ENCODE assay signal across 13 cellular contexts in genomic region chr19:38698225-38699026, GRCh38. TPM values are rescaled to one million over a fixed set of nuclear protein-coding genes. Genes with fewer than 3 reads are reported as not detected.
DNase-seq lines count a peak whose midpoint lies in the region; ATAC-seq and TF ChIP-seq lines count a peak whose summit lies in the region.
"Had no signal": no experiment of that assay in that cellular context is flagged by ENCODE, and none has a peak within 500 bp of the region (broad histone marks: within the 10 kb centered on the region; RNA-seq: fewer than 3 reads in every experiment).

No MANE protein-coding gene starts in this region.

- H3K4me3 ChIP-seq in A673 (ENCODE audit: low read depth, low read length, poor library complexity, severe bottlenecking) (no peak overlapping the region), RWPE2 (ENCODE audit: severe bottlenecking) (no peak overlapping the region), endodermal cell (ENCODE audit: low read length) (no peak overlapping the region), neuronal stem cell (ENCODE audit: low read length in 2 of 2) (no peak overlapping the region)

- no peak for ATAC-seq in RWPE2 (ENCODE audit: low read depth)
- no peak for ATAC-seq in HG02678 (IDR thresholded peaks at IDR 0.05; ENCODE audit: unreplicated experiment)

- no peak overlapping the region for H3K4me3 Mint-ChIP-seq in endodermal cell

- POLR2A ChIA-PET in A673 (lab: Charles Lee; ENCODE audit: low non-redundant PET), result no interaction called here

- peaks cover 15% of the 10 kb centered on the region for H3K4me1 Mint-ChIP-seq in endodermal cell

- H3K27ac ChIP-seq in A673 (ENCODE audit: low read depth, low read length, poor library complexity, severe bottlenecking) (peak overlapping the region; percentile 41), RWPE2 (ENCODE audit: poor library complexity, severe bottlenecking) (peak overlapping the region; percentile 99), endodermal cell (ENCODE audit: low read depth, low read length) (peak overlapping the region; percentile 87), neuronal stem cell (replicated peaks; ENCODE audit: low read length) (peak overlapping the region; percentile 76)

- H3K9me3 Mint-ChIP-seq in endodermal cell, result no peaks in the 10 kb centered on the region

- peak overlapping the region; percentile 95 for H2AK5ac ChIP-seq in neuronal stem cell (ENCODE audit: low read depth, low read length)

- H3K36me3 ChIP-seq in A673 (ENCODE audit: insufficient read depth, low read length, poor library complexity, severe bottlenecking) (peaks cover 13% of the 10 kb centered on the region), RWPE2 (ENCODE audit: low read depth) (peaks cover 84% of the 10 kb centered on the region), endodermal cell (ENCODE audit: control insufficient read depth, insufficient read depth, low read length) (peaks cover 60% of the 10 kb centered on the region), neuronal stem cell (replicated peaks in 1 of 2; ENCODE audit: control insufficient read depth in 2 of 2, insufficient read depth in 2 of 2, low read length in 2 of 2) (peaks cover 27 to 58% of the 10 kb centered on the region in 2 donors)

- peaks cover 37% of the 10 kb centered on the region for H3K36me3 Mint-ChIP-seq in endodermal cell (ENCODE audit: low read depth)

- H3K9ac ChIP-seq in endodermal cell (ENCODE audit: extremely low read depth, low read length, poor library complexity, severe bottlenecking), result no peak overlapping the region
- peak overlapping the region; percentile 85 for H3K9ac ChIP-seq in neuronal stem cell (ENCODE audit: low read depth, low read length, poor library complexity)

- H4K91ac ChIP-seq in neuronal stem cell (ENCODE audit: low read depth, low read length, poor library complexity), result no peak overlapping the region

- H3K4me1 ChIP-seq in A673 (ENCODE audit: insufficient read depth, low read length, poor library complexity, severe bottlenecking), result peaks cover 6% of the 10 kb centered on the region
- peaks cover 49% of the 10 kb centered on the region for H3K4me1 ChIP-seq in RWPE2 (ENCODE audit: insufficient read depth, poor library complexity, severe bottlenecking)
- H3K4me1 ChIP-seq in endodermal cell (ENCODE audit: control insufficient read depth, insufficient read depth, low read length), result no peaks in the 10 kb centered on the region
- peaks cover 20 to 44% of the 10 kb centered on the region in 2 donors for H3K4me1 ChIP-seq in neuronal stem cell (ENCODE audit: control insufficient read depth in 2 of 2, insufficient read depth in 1 of 2, low read depth in 1 of 2, low read length in 2 of 2)
- H3K4me1 ChIP-seq: BE2C had no signal

- WGBS in endodermal cell (ENCODE audit: insufficient coverage in 1 of 2, insufficient read length in 1 of 2), 2 experiments, result 83 to 92% methylated on average over 12 to 22 of the region's 22 CpGs
- no CpG with 5 or more reads among the region's 22 CpGs for WGBS in neuronal stem cell (ENCODE audit: extremely low coverage in 2 of 2, insufficient read length in 2 of 2, insufficient replicate concordance in 1 of 2), 2 donors

- H3K4ac ChIP-seq in neuronal stem cell (ENCODE audit: low read length), result peak overlapping the region; percentile 43

- H3K14ac ChIP-seq in neuronal stem cell (ENCODE audit: low read length), result no peak overlapping the region

- H3K27me3 Mint-ChIP-seq in endodermal cell (ENCODE audit: insufficient read depth), result no peaks in the 10 kb centered on the region

- H3K27me3 ChIP-seq in A673 (replicated peaks; ENCODE audit: insufficient read depth, low read depth, low read length, poor library complexity) (no peaks in the 10 kb centered on the region), RWPE2 (ENCODE audit: insufficient read depth, poor library complexity, severe bottlenecking) (no peaks in the 10 kb centered on the region), endodermal cell (ENCODE audit: control insufficient read depth, insufficient read depth, low read length, poor library complexity, severe bottlenecking) (no peaks in the 10 kb centered on the region), neuronal stem cell (ENCODE audit: control insufficient read depth in 3 of 3, insufficient read depth in 3 of 3, low read depth in 1 of 3, low read length in 3 of 3) (no peaks in the 10 kb centered on the region)
- H3K27me3 ChIP-seq: BE2C had no signal

- peak overlapping the region; percentile 95 for H3K18ac ChIP-seq in neuronal stem cell (ENCODE audit: low read length)

- peak overlapping the region; percentile 85 for H4K8ac ChIP-seq in neuronal stem cell (ENCODE audit: low read depth, low read length)

- peak overlapping the region; percentile 77 for H2BK120ac ChIP-seq in neuronal stem cell (ENCODE audit: low read depth, low read length)

- H2BK15ac ChIP-seq in neuronal stem cell (ENCODE audit: low read length), result peak overlapping the region; percentile 2

- H3K9me3 ChIP-seq in A673 (ENCODE audit: low read depth, low read length, poor library complexity, severe bottlenecking) (no peaks in the 10 kb centered on the region), RWPE2 (ENCODE audit: severe bottlenecking) (no peaks in the 10 kb centered on the region), endodermal cell (ENCODE audit: control insufficient read depth, low read length) (no peaks in the 10 kb centered on the region), neuronal stem cell (replicated peaks in 1 of 2; ENCODE audit: control insufficient read depth in 2 of 2, insufficient read depth in 1 of 2, low read depth in 1 of 2, low read length in 2 of 2) (no peaks in the 10 kb centered on the region)
- H3K9me3 ChIP-seq: BE2C had no signal

- H2BK12ac ChIP-seq in neuronal stem cell (ENCODE audit: low read length), result peak overlapping the region; percentile 95

- DNase-seq in A673 (ENCODE audit: low spot score) (no peak), RWPE2 (ENCODE audit: low spot score) (no peak), endodermal cell (no peak), neuronal stem cell (ENCODE audit: low spot score) (peak; percentile 78), SKM-1 (lab: John Stamatoyannopoulos, UW; ENCODE audit: unreplicated experiment) (no peak), HK-2 (ENCODE audit: unreplicated experiment) (no peak), AG20443 (ENCODE audit: low spot score) (no peak)
- DNase-seq: BE2C; NCI-H526 treated with DMSO at 0.1 percent for 48 hours; stimulated activated naive CD4-positive, alpha-beta T cell had no signal

- H2AFZ ChIP-seq in neuronal stem cell (ENCODE audit: low read length), result no peak overlapping the region

- H2BK5ac ChIP-seq in neuronal stem cell (ENCODE audit: low read length), result peak overlapping the region; percentile 25

- peak overlapping the region; percentile 59 for H3K23ac ChIP-seq in neuronal stem cell (ENCODE audit: low read depth, low read length, poor library complexity)

- intact Hi-C loops in A673 (cut with micrococcal nuclease; ENCODE audit: unreplicated experiment), result no loop called here

- CTCF ChIA-PET in A673 (lab: Charles Lee), result no interaction called here

- H3K27ac Mint-ChIP-seq in endodermal cell, result peak overlapping the region; percentile 68

- peaks cover 28% of the 10 kb centered on the region for H3K79me1 ChIP-seq in neuronal stem cell (ENCODE audit: low read depth, low read length)

- no TSS peak for BruUV-seq in A673 (replicated peaks; lab: Mats Ljungman, UMichigan)

- TF ChIP-seq CTCF in A673 (conservative IDR thresholded peaks at IDR 0.05; ENCODE audit: low read depth, low read length), result no peak
- no peak for TF ChIP-seq CTCF in RWPE2 (IDR thresholded peaks at IDR 0.05; ENCODE audit: poor library complexity, severe bottlenecking)
- peak; percentile 16 for TF ChIP-seq CTCF in endodermal cell (conservative IDR thresholded peaks at IDR 0.05)

- H3K4me2 ChIP-seq in neuronal stem cell (ENCODE audit: insufficient read depth, low read length, poor library complexity, severe bottlenecking), result peak overlapping the region; percentile 12

RNA-seq across cellular contexts. Expression of gene CAPN12, which starts 45.8 kb away (rescaled TPM):
- total RNA-seq in A673 (2021) (0.69 and 0.96 TPM in 2 replicates), endodermal cell (10 to 100 TPM; 14.5 to 83.0 TPM)
- 9.1 TPM for polyA plus RNA-seq in endodermal cell (2013, experiment 1 of 2)
- 8.0 TPM for polyA plus RNA-seq in endodermal cell (2013, experiment 2 of 2)
- polyA plus RNA-seq in neuronal stem cell (2013, experiment 1 of 2), result 5.6 TPM
- polyA plus RNA-seq in neuronal stem cell (2013, experiment 2 of 2), result 5.2 TPM
- total RNA-seq: endothelial cell of umbilical vein, LHCN-M2 had no signal

RNA-seq across cellular contexts. Expression of gene ACTN4, which starts 51.0 kb away (rescaled TPM):
- total RNA-seq in A673 (2021), result 370 and 397 TPM in 2 replicates
- total RNA-seq in endodermal cell, result 100 to 1,000 TPM; 378 to 437 TPM
- polyA plus RNA-seq in endodermal cell (2013, experiment 1 of 2), result 322 TPM
- 298 TPM for polyA plus RNA-seq in endodermal cell (2013, experiment 2 of 2)
- polyA plus RNA-seq in neuronal stem cell (2013, experiment 1 of 2), result 205 TPM
- polyA plus RNA-seq in neuronal stem cell (2013, experiment 2 of 2), result 200 TPM

Comparison
In these comparisons a context has a peak if more than half of its experiments do, and no peak if none do; other contexts are left out.
1. H3K27ac ChIP-seq: peak in every context shown above with its lines; median percentile 99 in RWPE2; 87 in endodermal cell; 76 in neuronal stem cell; 41 in A673.